ENCODE assay signal across 12 cellular contexts in the genomic region with DNA sequence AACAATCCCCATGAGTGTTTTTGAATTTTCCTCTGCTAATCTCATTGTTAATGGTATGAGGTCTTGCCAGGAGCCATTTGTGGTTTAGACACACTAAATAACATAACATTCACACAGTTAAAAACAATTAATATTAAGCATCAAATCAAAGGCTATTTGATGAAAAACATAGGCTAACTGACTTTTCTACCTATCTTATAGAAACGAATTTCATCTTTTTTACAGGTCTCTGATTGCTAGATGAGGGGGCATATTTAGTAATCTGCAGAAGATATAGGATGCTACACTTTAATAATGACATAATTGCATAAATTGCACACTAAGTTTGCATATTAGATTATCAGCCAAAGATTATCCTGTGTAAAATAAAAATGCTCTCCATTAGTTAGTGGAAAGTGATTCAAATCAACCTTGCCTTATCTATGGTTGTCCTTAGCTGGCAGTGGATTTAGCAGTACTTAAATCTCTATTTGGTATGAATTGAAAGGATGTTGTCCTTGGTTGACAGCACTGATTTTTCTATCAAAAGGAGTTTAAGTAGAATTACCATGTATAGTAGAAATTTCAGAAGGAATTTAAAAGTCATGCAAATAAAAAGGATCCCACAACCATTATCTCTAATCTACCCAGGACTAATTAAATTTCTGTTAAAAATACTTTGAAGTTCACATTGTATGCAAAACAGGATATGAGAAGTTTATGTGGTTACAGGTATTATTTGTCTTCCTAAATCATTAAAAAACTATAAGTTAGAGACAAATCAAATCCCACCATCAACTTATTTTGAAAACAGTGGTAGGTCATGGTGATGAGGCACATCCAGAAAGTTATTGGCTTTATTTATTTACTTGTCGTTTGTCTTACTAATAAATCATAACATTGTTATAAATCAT. TPM values are rescaled to one million over a fixed set of nuclear protein-coding genes. Genes with fewer than 3 reads are reported as not detected.
DNase-seq lines count a peak whose midpoint lies in the region; ATAC-seq, FAIRE-seq and TF ChIP-seq lines count a peak whose summit lies in the region.
"Had no signal": no experiment of that assay in that cellular context is flagged by ENCODE, and none has a peak within 500 bp of the region (broad histone marks: within the 10 kb centered on the region; RNA-seq: fewer than 3 reads in every experiment).

No MANE protein-coding gene starts in this region.

- no peak overlapping the region for H2AK5ac ChIP-seq in mesenchymal stem cell (ENCODE audit: low read length, severe bottlenecking)

- H4K91ac ChIP-seq in mesenchymal stem cell (ENCODE audit: low read length): no peak overlapping the region

- TF ChIP-seq CTCF in PC-3 (conservative IDR thresholded peaks at IDR 0.05; ENCODE audit: low read depth, low read length): no peak

- H3F3A ChIP-seq in PC-3 (ENCODE audit: low read length, unreplicated experiment): no peaks in the 10 kb centered on the region

- no peak for DNase-seq in mesenchymal stem cell
- DNase-seq in PC-3: no peak
- DNase-seq: GDM1, PC-9, stomach had no signal

- H3K4me1 ChIP-seq in BLaER1 treated with 17β-estradiol and CSF1 and Interleukin-3, amounts not matched to agents 10 nM and 100 nM: peaks cover 17 to 88% (median 60%) of the 10 kb centered on the region in 10 experiments
- H3K4me1 ChIP-seq in mesenchymal stem cell (ENCODE audit: control insufficient read depth, insufficient read depth, low read depth, low read length) (peaks cover 2% of the 10 kb centered on the region), PC-3 (ENCODE audit: insufficient read depth, low read length) (peaks cover 13% of the 10 kb centered on the region)
- H3K4me1 ChIP-seq: prostate gland, stomach had no signal

- no peaks in the 10 kb centered on the region for H3K27me3 ChIP-seq in BLaER1 treated with 17β-estradiol and CSF1 and Interleukin-3, amounts not matched to agents 10 nM and 100 nM
- no peaks in the 10 kb centered on the region for H3K27me3 ChIP-seq in mesenchymal stem cell (ENCODE audit: control insufficient read depth in 1 of 2, insufficient read depth in 1 of 2, low read length in 2 of 2)
- no peaks in the 10 kb centered on the region for H3K27me3 ChIP-seq in PC-3 (ENCODE audit: low read length)

- no peaks in the 10 kb centered on the region for H3K9me2 ChIP-seq in PC-3 (replicated peaks; ENCODE audit: low read length)

- H3K9ac ChIP-seq in BLaER1 treated with 17β-estradiol and CSF1 and Interleukin-3, amounts not matched to agents 10 nM and 100 nM: peak overlapping the region in 6 of 11 experiments; percentile 8 to 43 (median 23); a peak in 7 of 22 replicates
- H3K9ac ChIP-seq in mesenchymal stem cell (ENCODE audit: low read length) (peak overlapping the region; percentile 21), PC-3 (ENCODE audit: low read length) (no peak overlapping the region)

- no peaks in the 10 kb centered on the region for H4K20me1 ChIP-seq in BLaER1 treated with 17β-estradiol and CSF1 and Interleukin-3, amounts not matched to agents 10 nM and 100 nM
- H4K20me1 ChIP-seq in PC-3 (ENCODE audit: low read length): no peaks in the 10 kb centered on the region

- H3K36me3 ChIP-seq in BLaER1 treated with 17β-estradiol and CSF1 and Interleukin-3, amounts not matched to agents 10 nM and 100 nM: no peaks in the 10 kb centered on the region
- H3K36me3 ChIP-seq in mesenchymal stem cell (ENCODE audit: control insufficient read depth in 1 of 2, insufficient read depth in 2 of 2, low read depth in 1 of 2, low read length in 2 of 2) (no peaks in the 10 kb centered on the region), PC-3 (ENCODE audit: low read depth, low read length) (no peaks in the 10 kb centered on the region)
- H3K36me3 ChIP-seq: prostate gland, stomach had no signal

- H3K79me1 ChIP-seq in mesenchymal stem cell (replicated peaks; ENCODE audit: low read length, poor library complexity, severe bottlenecking): no peaks in the 10 kb centered on the region

- POLR2A ChIA-PET in PC-3 (lab: Charles Lee; ENCODE audit: unreplicated experiment): no interaction called here

- 0 out of 22 replicates have a peak, but pooled peaks cover 0 to 3% (median 0%) of the 10 kb centered on the region in 11 experiments for H3K9me3 ChIP-seq in BLaER1 treated with 17β-estradiol and CSF1 and Interleukin-3, amounts not matched to agents 10 nM and 100 nM (replicated peaks in 1 of 11)
- H3K9me3 ChIP-seq in mesenchymal stem cell (ENCODE audit: control insufficient read depth, low read length) (no peaks in the 10 kb centered on the region), PC-3 (ENCODE audit: low read length) (no peaks in the 10 kb centered on the region)
- H3K9me3 ChIP-seq: prostate gland, stomach had no signal

- ATAC-seq in GM21360 (IDR thresholded peaks at IDR 0.05; ENCODE audit: unreplicated experiment) (peak; percentile 0), GM18861 (IDR thresholded peaks at IDR 0.05; ENCODE audit: unreplicated experiment) (no peak), HG02588 (IDR thresholded peaks at IDR 0.05; ENCODE audit: unreplicated experiment) (no peak), GM18909 (IDR thresholded peaks at IDR 0.05; ENCODE audit: poor library complexity, unreplicated experiment) (no peak), PC-3 (no peak)

- no peak overlapping the region for H3K14ac ChIP-seq in mesenchymal stem cell (ENCODE audit: low read length in 2 of 2)

- FAIRE-seq in TTC549 (lab: Jason Lieb, UNC): peak; percentile 77

- H2BK12ac ChIP-seq in mesenchymal stem cell (ENCODE audit: low read length in 2 of 2): no peak overlapping the region

- intact Hi-C loops in PC-3 (cut with micrococcal nuclease): loop anchor here (10.0 kb wide), 1 partner anchor 639 kb away; no protein-coding TSS in a partner anchor

- H3K18ac ChIP-seq in mesenchymal stem cell (ENCODE audit: low read depth in 1 of 2, low read length in 2 of 2): no peak overlapping the region

- H2BK15ac ChIP-seq in mesenchymal stem cell (ENCODE audit: low read depth, poor library complexity, severe bottlenecking): no peak overlapping the region

- H3K4me2 ChIP-seq in BLaER1 treated with 17β-estradiol and CSF1 and Interleukin-3, amounts not matched to agents 10 nM and 100 nM: peak overlapping the region; percentile 34 to 91 (median 64); a peak in 21 of 22 replicates
- H3K4me2 ChIP-seq in mesenchymal stem cell (ENCODE audit: low read length, poor library complexity, severe bottlenecking) (peak overlapping the region; percentile 12), PC-3 (ENCODE audit: low read length) (no peak overlapping the region)
- H3K4me2 ChIP-seq: PC-9 had no signal

- no peak overlapping the region for H2AFZ ChIP-seq in mesenchymal stem cell (ENCODE audit: low read depth, low read length)
- H2AFZ ChIP-seq in PC-3 (ENCODE audit: low read length): no peak overlapping the region
- H2AFZ ChIP-seq: PC-9 had no signal

- no peak overlapping the region for H2BK5ac ChIP-seq in mesenchymal stem cell (ENCODE audit: low read depth, low read length, poor library complexity, severe bottlenecking)

- H3K4me3 ChIP-seq in BLaER1 treated with 17β-estradiol and CSF1 and Interleukin-3, amounts not matched to agents 10 nM and 100 nM: peak overlapping the region in 2 of 10 experiments; percentile 1 to 13; a peak in 2 of 20 replicates
- peak overlapping the region in 1 of 2 experiments; percentile 12 for H3K4me3 ChIP-seq in mesenchymal stem cell (ENCODE audit: insufficient read depth in 1 of 2, low read depth in 1 of 2, low read length in 2 of 2)
- H3K4me3 ChIP-seq in PC-3 (ENCODE audit: low read length): no peak overlapping the region
- H3K4me3 ChIP-seq: PC-9, prostate gland, stomach had no signal

- no peak overlapping the region for H3K4ac ChIP-seq in mesenchymal stem cell (ENCODE audit: low read depth in 1 of 2, low read length in 2 of 2)

- H3K79me2 ChIP-seq in PC-3 (ENCODE audit: low read length): no peaks in the 10 kb centered on the region

- peak overlapping the region in 6 of 11 experiments; percentile 11 to 64 (median 46); a peak in 11 of 22 replicates for H3K27ac ChIP-seq in BLaER1 treated with 17β-estradiol and CSF1 and Interleukin-3, amounts not matched to agents 10 nM and 100 nM
- H3K27ac ChIP-seq in mesenchymal stem cell (ENCODE audit: low read length, poor library complexity, severe bottlenecking) (peak overlapping the region; percentile 70), PC-3 (ENCODE audit: low read length) (no peak overlapping the region)
- H3K27ac ChIP-seq: PC-9, prostate gland, stomach had no signal

- no peak overlapping the region for H3K23ac ChIP-seq in mesenchymal stem cell (ENCODE audit: low read length in 2 of 2)

- no peak overlapping the region for H4K8ac ChIP-seq in mesenchymal stem cell (ENCODE audit: low read length)

- no TSS peak for BruUV-seq in PC-3 (replicated peaks; lab: Mats Ljungman, UMichigan)

- no peak overlapping the region for H2BK120ac ChIP-seq in mesenchymal stem cell (ENCODE audit: low read depth, low read length)

- no CpG with 5 or more reads among the region's 2 CpGs for WGBS in mesenchymal stem cell

- CTCF ChIA-PET in PC-3 (lab: Charles Lee): interaction anchor here (0.6 kb wide), 1 partner anchor 552 kb away, joined by 4 read pairs; no protein-coding TSS in a partner anchor

RNA-seq across cellular contexts. Expression of a gene that starts 50.6 kb away (rescaled TPM):
- polyA plus RNA-seq in mesenchymal stem cell (2013, experiment 1 of 2): 17.9 TPM
- polyA plus RNA-seq in mesenchymal stem cell (2013, experiment 2 of 2): 18.4 TPM
- 14.9 and 17.2 TPM in 2 replicates for total RNA-seq in PC-3 (2014; rRNA removed)
